Comparison of ENCODE assay signal across 10 cellular contexts in the genomic region with DNA sequence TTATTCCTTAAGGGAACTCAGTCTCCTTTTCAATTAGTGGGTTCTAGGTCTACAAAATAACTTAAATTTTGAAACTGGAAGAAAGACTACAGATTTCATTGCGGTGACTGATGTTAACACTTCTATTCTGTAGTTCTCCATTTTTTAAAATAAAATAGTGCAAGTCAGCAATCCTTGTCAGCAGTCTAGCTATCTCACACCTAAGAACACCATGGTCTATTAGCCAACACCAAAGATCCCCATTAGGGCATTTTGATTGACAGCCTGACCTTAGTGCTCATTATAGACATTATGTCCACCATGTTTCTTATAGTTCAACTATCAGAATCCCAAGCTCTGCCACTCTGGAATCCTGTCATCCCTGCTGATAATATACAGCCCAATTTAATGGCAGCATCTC. TPM values are rescaled to one million over a fixed set of nuclear protein-coding genes. Genes with fewer than 3 reads are reported as not detected.
"Had no signal": no experiment of that assay in that cellular context is flagged by ENCODE, and none has a peak within 500 bp of the region (broad histone marks: within the 10 kb centered on the region; RNA-seq: fewer than 3 reads in every experiment).

No MANE protein-coding gene starts in this region.

- H3K4me2 ChIP-seq: GM23338 had no signal

- ATAC-seq: GM23338 had no signal

- H2AFZ ChIP-seq: GM23338 had no signal

- H3K27ac ChIP-seq: HL-60 had no signal

- DNase-seq: H9, HCEC 1CT, HFFc6, Kasumi-1, KG1 had no signal

- H3K4me3 ChIP-seq: GM23338 had no signal

- FAIRE-seq: H1, H54 had no signal

RNA-seq across cellular contexts. Expression of a gene that starts 27.4 kb away (rescaled TPM):
- total RNA-seq: GM23338, H1, H9, HT1080 had no signal
- polyA plus RNA-seq: GM23338, H1 had no signal

RNA-seq across cellular contexts. Expression of a gene that starts 39.4 kb away (rescaled TPM):
- total RNA-seq: HT1080 had no signal
